ENCODE assay signal across 8 cellular contexts in the genomic region with DNA sequence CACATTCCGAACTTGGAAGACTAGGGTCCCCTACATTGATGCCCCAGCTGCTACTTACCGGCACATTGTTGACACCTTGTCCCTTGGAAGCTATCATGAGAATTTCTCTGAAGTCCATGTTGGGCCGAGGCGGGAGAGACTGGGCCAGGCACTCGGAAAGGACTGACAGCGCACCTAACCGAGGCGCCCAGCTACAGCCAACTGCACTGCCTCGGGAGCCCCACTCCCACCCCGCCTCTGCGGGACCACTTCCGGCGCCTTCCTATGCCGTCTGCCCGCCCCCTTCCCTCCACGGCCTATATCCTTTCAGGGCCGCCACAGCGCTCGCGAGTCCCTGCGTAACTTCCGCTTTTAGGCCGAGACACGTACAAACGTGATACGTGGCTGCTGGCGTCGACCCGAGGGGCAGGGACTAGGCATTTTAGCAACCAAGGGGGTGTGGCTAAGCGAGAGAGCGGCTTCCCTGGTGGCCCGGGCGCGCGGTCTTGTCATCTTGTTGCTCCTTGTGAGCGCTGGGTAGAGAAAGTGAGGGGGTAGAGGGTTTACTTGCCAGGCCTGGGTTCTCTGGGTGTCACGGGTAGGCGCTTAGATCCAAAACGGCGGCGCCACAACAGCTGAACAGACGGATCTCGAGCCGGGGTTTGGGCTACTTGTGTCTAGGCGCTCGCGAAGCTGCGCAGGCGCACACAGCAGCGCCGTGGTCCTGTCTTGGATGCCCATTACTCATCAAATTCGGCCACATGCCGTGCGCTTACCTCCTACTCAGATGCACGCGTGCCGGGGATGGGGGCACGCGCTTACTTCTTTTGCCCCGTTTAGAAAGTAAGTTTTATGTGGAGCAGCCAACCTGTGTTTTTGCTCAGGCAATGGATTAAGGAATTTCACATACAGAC. TPM values are rescaled to one million over a fixed set of nuclear protein-coding genes. Genes with fewer than 3 reads are reported as not detected.
DNase-seq lines count a peak whose midpoint lies in the region; ATAC-seq and TF ChIP-seq lines count a peak whose summit lies in the region.

A gene with protein sequence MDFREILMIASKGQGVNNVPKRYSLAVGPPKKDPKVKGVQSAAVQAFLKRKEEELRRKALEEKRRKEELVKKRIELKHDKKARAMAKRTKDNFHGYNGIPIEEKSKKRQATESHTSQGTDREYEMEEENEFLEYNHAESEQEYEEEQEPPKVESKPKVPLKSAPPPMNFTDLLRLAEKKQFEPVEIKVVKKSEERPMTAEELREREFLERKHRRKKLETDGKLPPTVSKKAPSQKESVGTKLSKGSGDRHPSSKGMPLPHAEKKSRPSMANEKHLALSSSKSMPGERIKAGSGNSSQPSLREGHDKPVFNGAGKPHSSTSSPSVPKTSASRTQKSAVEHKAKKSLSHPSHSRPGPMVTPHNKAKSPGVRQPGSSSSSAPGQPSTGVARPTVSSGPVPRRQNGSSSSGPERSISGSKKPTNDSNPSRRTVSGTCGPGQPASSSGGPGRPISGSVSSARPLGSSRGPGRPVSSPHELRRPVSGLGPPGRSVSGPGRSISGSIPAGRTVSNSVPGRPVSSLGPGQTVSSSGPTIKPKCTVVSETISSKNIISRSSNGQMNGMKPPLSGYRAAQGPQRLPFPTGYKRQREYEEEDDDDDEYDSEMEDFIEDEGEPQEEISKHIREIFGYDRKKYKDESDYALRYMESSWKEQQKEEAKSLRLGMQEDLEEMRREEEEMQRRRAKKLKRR (minus strand): TSS at position 203 of the 893 bp plus-strand sequence. CDS start 85 bp downstream, at position 118.

- H3K9me3 ChIP-seq in CD8-positive, alpha-beta T cell (ENCODE audit: low read length): no peaks in the 10 kb centered on the region
- no peaks in the 10 kb centered on the region for H3K9me3 ChIP-seq in lung (ENCODE audit: control insufficient read depth in 2 of 2, insufficient read depth in 1 of 2, low read length in 1 of 2)

- peak within 1 kb of the TSS; percentile 92 for H3K27ac ChIP-seq in CD8-positive, alpha-beta T cell (ENCODE audit: low read depth, low read length)
- H3K27ac ChIP-seq in lung (ENCODE audit: low read depth in 1 of 2, low read length in 1 of 2): peak within 1 kb of the TSS; percentile 97

- peaks cover 15% of the 10 kb centered on the region for H3K4me1 ChIP-seq in CD8-positive, alpha-beta T cell (ENCODE audit: insufficient read depth, low read length)
- H3K4me1 ChIP-seq in lung (ENCODE audit: control insufficient read depth in 2 of 2, insufficient read depth in 2 of 2, low read length in 2 of 2): peaks cover 1 to 6% of the 10 kb centered on the region in 2 donors

- no peak for TF ChIP-seq CTCF in CD8-positive, alpha-beta T cell (IDR thresholded peaks at IDR 0.05)
- TF ChIP-seq CTCF in lung (IDR thresholded peaks at IDR 0.05; ENCODE audit: control extremely low read depth, extremely low read depth): no peak

- POLR2A ChIA-PET in CD8-positive, alpha-beta T cell (lab: Charles Lee): interaction anchor here (0.6 to 3.7 kb wide), 15 partner anchors 10 to 312 kb away, joined by 3 to 20 read pairs (median 4); a partner anchor contains a TSS

- H3K36me3 Mint-ChIP-seq in CD8-positive, alpha-beta T cell: peaks cover 15% of the 10 kb centered on the region

- peaks cover 34% of the 10 kb centered on the region for H3K4me1 Mint-ChIP-seq in CD8-positive, alpha-beta T cell (ENCODE audit: low read depth)

- H3K4me3 ChIP-seq in CD8-positive, alpha-beta T cell (ENCODE audit: low read depth, low read length): peak within 1 kb of the TSS; percentile 85
- peak within 1 kb of the TSS; percentile 80 for H3K4me3 ChIP-seq in lung

- CTCF ChIA-PET in CD8-positive, alpha-beta T cell (lab: Charles Lee): interaction anchor here (1.5 to 3.3 kb wide), 5 partner anchors 17 to 98 kb away, joined by 4 to 10 read pairs (median 8); no protein-coding TSS in a partner anchor

- peak within 1 kb of the TSS; percentile 88 for H3K4me3 Mint-ChIP-seq in CD8-positive, alpha-beta T cell

- no peaks in the 10 kb centered on the region for H3K36me3 ChIP-seq in CD8-positive, alpha-beta T cell (ENCODE audit: insufficient read depth, low read length)
- H3K36me3 ChIP-seq in lung (ENCODE audit: control insufficient read depth in 2 of 2, insufficient read depth in 2 of 2, low read length in 2 of 2): no peaks in the 10 kb centered on the region

- H3K27ac Mint-ChIP-seq in CD8-positive, alpha-beta T cell: peak within 1 kb of the TSS; percentile 97

- no peaks in the 10 kb centered on the region for H3K9me3 Mint-ChIP-seq in CD8-positive, alpha-beta T cell

- WGBS in lung, 2 donors: 0% methylated on average over 60 of the region's 60 CpGs

- intact Hi-C loops in CD8-positive, alpha-beta T cell (cut with DNase I, micrococcal nuclease): loop anchor here (1.0 to 10.0 kb wide), 17 partner anchors 16 to 1900 kb away; a partner anchor contains a TSS

- no peaks in the 10 kb centered on the region for H3K27me3 Mint-ChIP-seq in CD8-positive, alpha-beta T cell (ENCODE audit: low read depth)

- ATAC-seq in CD8-positive, alpha-beta T cell: peak; percentile 92
- ATAC-seq in GM19467 (IDR thresholded peaks at IDR 0.05; ENCODE audit: unreplicated experiment) (peak; percentile 94), lung (ENCODE audit: insufficient read depth, low FRiP score) (peak; percentile 99)

- H3K27me3 ChIP-seq in CD8-positive, alpha-beta T cell (ENCODE audit: insufficient read depth, low read length): no peaks in the 10 kb centered on the region
- H3K27me3 ChIP-seq in lung (ENCODE audit: control insufficient read depth, insufficient read depth): no peaks in the 10 kb centered on the region

- peak; percentile 94 to 99 (median 97) for DNase-seq in CD8-positive, alpha-beta T cell
- DNase-seq in HS-27A (ENCODE audit: low read depth): peak; percentile 98
- peak; percentile 91 for DNase-seq in NK-92 (lab: John Stamatoyannopoulos, UW; ENCODE audit: unreplicated experiment)
- peak; percentile 94 to 95 for DNase-seq in activated CD8-positive, alpha-beta memory T cell treated with anti-CD3 and anti-CD28 coated beads for 1 hour (ENCODE audit: extremely low read depth in 1 of 2, low read depth in 1 of 2)
- peak; percentile 96 for DNase-seq in effector CD8-positive, alpha-beta T cell (lab: John Stamatoyannopoulos, UW)
- peak; percentile 99 for DNase-seq in lung (ENCODE audit: low spot score)
- peak; percentile 87 to 95 (median 95) for DNase-seq in stimulated activated CD4-positive, alpha-beta T cell treated with anti-CD3 and anti-CD28 coated beads, TNF-alpha, amount 100 ng/mL, for 4 hours (ENCODE audit: low read depth in 3 of 3)

RNA-seq across cellular contexts. Expression of the gene that starts here (rescaled TPM):
- total RNA-seq in CD8-positive, alpha-beta T cell: 10 to 100 TPM; 74.9 to 76.9 TPM
- total RNA-seq in lung: 10 to 100 TPM; 17.8 to 21.0 TPM
- 10 to 100 TPM in 1 of 2 donors, 1 to 10 TPM in 1; 3.9 to 10.7 TPM for polyA plus RNA-seq in lung

Comparison
In these comparisons a context has a peak if more than half of its experiments do, and no peak if none do; other contexts are left out.
1. Peak in every context shown above with its lines: DNase-seq, ATAC-seq, H3K4me3 ChIP-seq and H3K27ac ChIP-seq.